ENCODE assay signal across 15 cellular contexts in genomic region chr4:7354937-7355336, GRCh38.
"Had no signal": no experiment of that assay in that cellular context is flagged by ENCODE, and none has a peak within 500 bp of the region (broad histone marks: within the 10 kb centered on the region; RNA-seq: fewer than 3 reads in every experiment).

No MANE protein-coding gene starts in this region.

- H3K36me3 ChIP-seq: ascending aorta, brain microvascular endothelial cell, esophagus squamous epithelium, gastroesophageal sphincter, stomach, thoracic aorta had no signal

- DNase-seq: activated CD4-positive, alpha-beta T cell treated with anti-CD3 and anti-CD28 coated beads for 1 hour; activated T-cell treated with anti-CD3 and anti-CD28 coated beads, Interleukin-2, amount 50 U/mL, for 1 hour; brain microvascular endothelial cell; caudate nucleus; endodermal cell; esophagus squamous epithelium; left colon; small intestine; stomach had no signal

- H3K27me3 ChIP-seq: ascending aorta, gastroesophageal sphincter had no signal

- H3K27ac ChIP-seq: ascending aorta, brain microvascular endothelial cell, esophagus squamous epithelium, gastroesophageal sphincter, stomach, thoracic aorta had no signal

- ATAC-seq: activated naive CD4-positive, alpha-beta T cell treated with anti-CD3 and anti-CD28 coated beads, Interleukin-2, amount 50 U/mL, for 72 hours; gastroesophageal sphincter; left colon; sciatic nerve; stimulated activated memory B cell treated with anti-CD40 and anti-IgM and Interleukin-4, amounts not matched to agents 10 μg/mL and 1 μg/mL and 100 μg/mL, for 72 hours had no signal

- H3K4me3 ChIP-seq: ascending aorta, esophagus squamous epithelium, gastroesophageal sphincter, stomach, thoracic aorta had no signal

- H3K9me3 ChIP-seq: ascending aorta, esophagus squamous epithelium, gastroesophageal sphincter, stomach, thoracic aorta had no signal

- H3K4me1 ChIP-seq: ascending aorta, esophagus squamous epithelium had no signal
